Comparison of ENCODE assay signal across 17 cellular contexts in genomic region chr3:156037356-156037755, GRCh38.
DNase-seq lines count a peak whose midpoint lies in the region; ATAC-seq, FAIRE-seq and TF ChIP-seq lines count a peak whose summit lies in the region.
"Had no signal": no experiment of that assay in that cellular context is flagged by ENCODE, and none has a peak within 500 bp of the region (broad histone marks: within the 10 kb centered on the region; RNA-seq: fewer than 3 reads in every experiment).

No MANE protein-coding gene starts in this region.

- H3K4me1 ChIP-seq in HepG2 (ENCODE audit: insufficient read depth, low read length) = peaks cover 6% of the 10 kb centered on the region
- no peaks in the 10 kb centered on the region for H3K4me1 ChIP-seq in right lobe of liver
- H3K4me1 ChIP-seq: A549, uterus had no signal

- no peak overlapping the region for H3K4me2 ChIP-seq in HepG2 (ENCODE audit: low read depth, low read length)
- H3K4me2 ChIP-seq: A549 had no signal

- no peaks in the 10 kb centered on the region for H3K79me2 ChIP-seq in HepG2 (ENCODE audit: insufficient read depth, low read length)

- H3K36me3 ChIP-seq in HepG2 (replicated peaks in 1 of 2; ENCODE audit: control insufficient read depth in 1 of 2, insufficient read depth in 2 of 2, low read length in 2 of 2) (no peaks in the 10 kb centered on the region), right lobe of liver (no peaks in the 10 kb centered on the region)
- H3K36me3 ChIP-seq: neutrophil, uterus had no signal

- TF ChIP-seq CTCF in HepG2 (CRISPR knock-in tag; IDR thresholded peaks at IDR 0.05) (no peak), right lobe of liver (IDR thresholded peaks at IDR 0.05) (no peak), dorsolateral prefrontal cortex (IDR thresholded peaks at IDR 0.05 in 54 of 56, conservative IDR thresholded peaks at IDR 0.05 in 2 of 56; ENCODE audit: low read depth in 1 of 56, partially characterized antibody in 56 of 56) (peak in 3 of 56 donors; percentile 9 to 15 (median 12))

- in situ Hi-C loops in HepG2 (cut with HindIII; ENCODE audit: extremely low pct_ligation_motif_present, low pct_unique_long_range_greater_than_20kb) = no loop called here

- POLR2A ChIA-PET in HepG2 (lab: Yijun Ruan, JAX) = no interaction called here

- no peak for TF ChIP-seq RAD21 in HepG2 (CRISPR knock-in tag; IDR thresholded peaks at IDR 0.05)

- no peaks in the 10 kb centered on the region for H3K9me3 ChIP-seq in HepG2 (ENCODE audit: low read length)
- no peaks in the 10 kb centered on the region for H3K9me3 ChIP-seq in right lobe of liver
- H3K9me3 ChIP-seq: A549, neutrophil, uterus had no signal

- no peak for TF ChIP-seq EP300 in HepG2 (IDR thresholded peaks at IDR 0.05; ENCODE audit: low read depth in 2 of 2, low read length in 2 of 2)
- TF ChIP-seq EP300 in HepG2 (CRISPR knock-in tag; IDR thresholded peaks at IDR 0.05; ENCODE audit: borderline replicate concordance) = no peak

- no peak overlapping the region for H2AFZ ChIP-seq in HepG2 (ENCODE audit: low read length)

- H3K9ac ChIP-seq in HepG2 (ENCODE audit: insufficient read depth, low read depth, low read length) = no peak overlapping the region

- BruUV-seq in HepG2 (replicated peaks; lab: Mats Ljungman, UMichigan) = no TSS peak

- no peak for FAIRE-seq in HepG2 (lab: Jason Lieb, UNC)
- FAIRE-seq: A549, endometrium had no signal

- no peak overlapping the region for H3K27ac ChIP-seq in HepG2 (ENCODE audit: extremely low read length, insufficient read depth, low read length)
- H3K27ac ChIP-seq in right lobe of liver = no peak overlapping the region
- peak overlapping the region; percentile 3 to 98 (median 81) for H3K27ac ChIP-seq in dorsolateral prefrontal cortex
- peak overlapping the region; percentile 36 for H3K27ac ChIP-seq in temporal lobe (ENCODE audit: low read depth, low read length)
- H3K27ac ChIP-seq: A549, neutrophil, RWPE1, uterus had no signal

- no peaks in the 10 kb centered on the region for H4K20me1 ChIP-seq in HepG2 (ENCODE audit: insufficient read depth, low read length)

- H3K4me3 ChIP-seq in HepG2 (replicated peaks in 1 of 3; ENCODE audit: insufficient read depth in 1 of 3, low read depth in 2 of 3, low read length in 3 of 3) (no peak overlapping the region), right lobe of liver (no peak overlapping the region), dorsolateral prefrontal cortex (peak overlapping the region in 3 of 59 donors; percentile 9 to 24 (median 13))
- H3K4me3 ChIP-seq: A549, uterus had no signal

- no peak for ATAC-seq in HepG2
- ATAC-seq in right lobe of liver = no peak
- ATAC-seq in HG03097 (IDR thresholded peaks at IDR 0.05; ENCODE audit: low FRiP score, unreplicated experiment) = no peak
- ATAC-seq: A549 had no signal

- TF ChIP-seq POLR2A in HepG2 (IDR thresholded peaks at IDR 0.05; ENCODE audit: insufficient read depth in 1 of 2, low read depth in 2 of 2, low read length in 2 of 2) (no peak), right lobe of liver (IDR thresholded peaks at IDR 0.05) (no peak)

- intact Hi-C loops in HepG2 (cut with micrococcal nuclease; ENCODE audit: unreplicated experiment) (no loop called here), right lobe of liver (cut with DNase I) (no loop called here), dorsolateral prefrontal cortex (cut with DNase I) (loop anchor here in 1 of 2 donors (5.0 kb wide), 1 partner anchor 110 kb away; no protein-coding TSS in a partner anchor)

- H3K27me3 ChIP-seq in HepG2 (ENCODE audit: control insufficient read depth in 1 of 2, insufficient read depth in 2 of 2, low read length in 2 of 2) (no peaks in the 10 kb centered on the region), right lobe of liver (no peaks in the 10 kb centered on the region), dorsolateral prefrontal cortex (no peaks in the 10 kb centered on the region)
- H3K27me3 ChIP-seq: neutrophil, uterus had no signal

- CTCF ChIA-PET in HepG2 (lab: Yijun Ruan, JAX; ENCODE audit: low intra/inter-chr PET ratio, low total read pairs) = no interaction called here

- DNase-seq in HepG2 (ENCODE audit: low spot score) = peak; percentile 11
- DNase-seq in right lobe of liver = no peak
- peak; percentile 49 for DNase-seq in NCI-H345 treated with DMSO at 0.1 percent for 48 hours (lab: John Stamatoyannopoulos, UW; ENCODE audit: unreplicated experiment)
- DNase-seq in dorsolateral prefrontal cortex = peak in 2 of 10 donors; percentile 60 to 63
- no peak for DNase-seq in HuH-7.5 (ENCODE audit: low spot score)
- DNase-seq in HuH-7 (ENCODE audit: low spot score) = no peak
- DNase-seq: activated naive CD4-positive, alpha-beta T cell treated with anti-CD3 and anti-CD28 coated beads, Interleukin-2, amount 50 U/mL, for 16 hours; IMR-90; NCI-H1092; SW 1271; uterus had no signal

TF ChIP-seq in HepG2, 621 proteins besides CTCF, POLR2A, EP300 and RAD21 (continues in another document):
- TF ChIP-seq NCOA5 (CRISPR knock-in tag; IDR thresholded peaks at IDR 0.05) (no peak), ATF3 (CRISPR knock-in tag; IDR thresholded peaks at IDR 0.05) (no peak), MLLT10 (CRISPR knock-in tag; IDR thresholded peaks at IDR 0.05) (no peak), ZBTB34 (CRISPR knock-in tag; IDR thresholded peaks at IDR 0.05) (no peak), SALL1 (CRISPR knock-in tag; IDR thresholded peaks at IDR 0.05) (no peak), HCFC1 (IDR thresholded peaks at IDR 0.05; ENCODE audit: low read depth, low read length) (no peak), PAWR (CRISPR knock-in tag; IDR thresholded peaks at IDR 0.05; ENCODE audit: borderline replicate concordance) (no peak), TIGD3 (CRISPR knock-in tag; IDR thresholded peaks at IDR 0.05; ENCODE audit: borderline replicate concordance) (no peak), ISL2 (CRISPR knock-in tag; IDR thresholded peaks at IDR 0.05) (no peak), HMGXB3 (CRISPR knock-in tag; IDR thresholded peaks at IDR 0.05; ENCODE audit: borderline replicate concordance) (no peak)

Comparison
In these comparisons a context has a peak if more than half of its experiments do, and no peak if none do; other contexts are left out.
1. DNase-seq: peak in HepG2 (single experiment) and NCI-H345 treated with DMSO at 0.1 percent for 48 hours (single experiment); none in right lobe of liver (0 of 3), HuH-7.5 (single experiment) and HuH-7 (single experiment).
2. H3K27ac ChIP-seq: peak in dorsolateral prefrontal cortex (59 of 59) and temporal lobe (single experiment); none in HepG2 (single experiment) and right lobe of liver (0 of 3).